8 cellular contexts compared by ENCODE assay signal in the genomic region with DNA sequence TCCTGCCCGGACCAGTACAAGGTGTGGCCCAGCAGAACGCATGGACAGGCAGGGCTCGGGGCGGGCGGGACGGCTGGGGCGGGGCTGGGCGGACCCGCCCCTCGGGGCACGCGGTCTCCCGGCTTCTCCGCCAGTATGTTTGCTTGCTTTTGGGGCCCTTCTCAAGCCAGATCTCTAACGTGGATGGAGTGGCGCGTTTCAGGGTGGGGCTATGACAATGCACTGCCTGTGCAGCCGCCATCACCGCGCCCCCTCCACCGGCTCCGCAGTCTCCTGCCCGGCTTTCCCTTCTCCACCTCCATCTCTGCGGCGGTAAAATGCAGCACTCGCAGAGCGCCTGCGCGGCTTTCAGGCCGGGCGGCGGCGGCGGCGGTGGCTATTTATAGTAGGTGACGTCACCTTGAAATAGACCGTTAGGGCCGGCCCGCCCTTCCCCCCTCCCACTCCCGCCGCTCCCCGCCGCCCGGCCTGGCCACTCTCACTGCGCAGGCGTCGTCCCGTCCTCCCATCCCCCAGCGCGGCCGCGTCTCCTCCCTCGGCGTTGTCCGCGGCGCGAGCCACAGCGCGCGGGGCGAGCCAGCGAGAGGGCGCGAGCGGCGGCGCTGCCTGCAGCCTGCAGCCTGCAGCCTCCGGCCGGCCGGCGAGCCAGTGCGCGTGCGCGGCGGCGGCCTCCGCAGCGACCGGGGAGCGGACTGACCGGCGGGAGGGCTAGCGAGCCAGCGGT. TPM values are rescaled to one million over a fixed set of nuclear protein-coding genes. Genes with fewer than 3 reads are reported as not detected.
DNase-seq lines count a peak whose midpoint lies in the region; TF ChIP-seq lines count a peak whose summit lies in the region.

Gene YWHAH (plus strand): TSS at position 560 of the 724 bp plus-strand sequence. CDS start 199 bp downstream, outside the sequence.

- H3K27ac ChIP-seq in ovary = peak within 1 kb of the TSS; percentile 95 to 96
- peak within 1 kb of the TSS; percentile 95 for H3K27ac ChIP-seq in thymus (ENCODE audit: low read depth)

- TF ChIP-seq EP300 in ovary (IDR thresholded peaks at IDR 0.05) = no peak

- 0 to 1% (median 0%) methylated on average over 39 to 86 of the region's 86 CpGs for WGBS in ovary, 3 donors
- WGBS in thymus = under 1% methylated on average over 86 of the region's 86 CpGs

- POLR2A ChIA-PET in HEK293T (lab: Yijun Ruan, JAX) = interaction anchor here (1.5 to 6.5 kb wide), 3 partner anchors 11 to 267 kb away, joined by 4 to 33 read pairs (median 9); partner anchors contain the start of gene DEPDC5

- CTCF ChIA-PET in HEK293T (lab: Yijun Ruan, JAX) = no interaction called here

- no peaks in the 10 kb centered on the region for H3K9me3 Mint-ChIP-seq in activated naive CD8-positive, alpha-beta T cell (ENCODE audit: low read depth)

- H3K36me3 ChIP-seq in ovary (no peaks in the 10 kb centered on the region), thymus (ENCODE audit: control insufficient read depth, insufficient read depth) (no peaks in the 10 kb centered on the region)

- H3K4me3 ChIP-seq in ovary (peak within 1 kb of the TSS; percentile 84), thymus (ENCODE audit: low read length) (peak within 1 kb of the TSS; percentile 93)

- H3K4me1 ChIP-seq in ovary (ENCODE audit: insufficient read depth) (peaks cover 4% of the 10 kb centered on the region), thymus (ENCODE audit: control insufficient read depth, insufficient read depth, low read length) (peaks cover 21% of the 10 kb centered on the region)

- peaks cover 27% of the 10 kb centered on the region for H3K4me1 Mint-ChIP-seq in activated naive CD8-positive, alpha-beta T cell (ENCODE audit: low read depth)

- peak; percentile 94 for TF ChIP-seq POLR2A in ovary (IDR thresholded peaks at IDR 0.05)

- DNase-seq in GM04503 (ENCODE audit: low read depth) (peak; percentile 45), HEK293T (ENCODE audit: extremely low spot score) (peak; percentile 99), NAMALWA (ENCODE audit: low spot score) (peak; percentile 93), SKM-1 treated with dmso at 0.1 percent for 144 hours (lab: John Stamatoyannopoulos, UW; ENCODE audit: unreplicated experiment) (peak; percentile 85), head of caudate nucleus (peak; percentile 83 to 98 (median 94)), ovary (peak; percentile 96 to 99 (median 98))

- no peak for TF ChIP-seq CTCF in ovary (IDR thresholded peaks at IDR 0.05)

- peak within 1 kb of the TSS; percentile 88 for H3K4me3 Mint-ChIP-seq in activated naive CD8-positive, alpha-beta T cell

- H3K9me3 ChIP-seq in ovary (no peaks in the 10 kb centered on the region), thymus (ENCODE audit: control insufficient read depth) (no peaks in the 10 kb centered on the region)

- H3K27me3 Mint-ChIP-seq in activated naive CD8-positive, alpha-beta T cell = no peaks in the 10 kb centered on the region

- H3K27ac Mint-ChIP-seq in activated naive CD8-positive, alpha-beta T cell = peak within 1 kb of the TSS; percentile 95

- peaks cover 2% of the 10 kb centered on the region for H3K36me3 Mint-ChIP-seq in activated naive CD8-positive, alpha-beta T cell

- intact Hi-C loops in head of caudate nucleus (cut with DNase I) = loop anchor here (10.0 kb wide), 3 partner anchors 49 to 449 kb away; partner anchors contain the start of genes DEPDC5, PRR14L and SFI1
- intact Hi-C loops in ovary (cut with DNase I) = loop anchor here in 2 of 4 donors (10.0 kb wide), 1 partner anchor 189 kb away; the partner anchor contains the start of genes DEPDC5 (in 2 of the 2) and PRR14L (in 2 of the 2)

- H3K27me3 ChIP-seq in ovary (no peaks in the 10 kb centered on the region), thymus (ENCODE audit: control insufficient read depth, insufficient read depth) (no peaks in the 10 kb centered on the region)

TF ChIP-seq in HEK293T, 16 proteins besides CTCF, POLR2A, EP300 and RAD21:
- TF ChIP-seq BHLHE40 (IDR thresholded peaks at IDR 0.05; ENCODE audit: borderline replicate concordance) = no peak
- no peak for TF ChIP-seq NFRKB (IDR thresholded peaks at IDR 0.05)
- peak; percentile 77; the same call in 1 of the 2 replicates for TF ChIP-seq FOXM1 (IDR thresholded peaks at IDR 0.05; ENCODE audit: borderline replicate concordance)
- TF ChIP-seq L3MBTL2 (conservative IDR thresholded peaks at IDR 0.05) = peak; percentile 94
- no peak for TF ChIP-seq HDGF (IDR thresholded peaks at IDR 0.05; ENCODE audit: borderline replicate concordance)
- TF ChIP-seq TARDBP (IDR thresholded peaks at IDR 0.05) = no peak
- TF ChIP-seq, protein P1, sequence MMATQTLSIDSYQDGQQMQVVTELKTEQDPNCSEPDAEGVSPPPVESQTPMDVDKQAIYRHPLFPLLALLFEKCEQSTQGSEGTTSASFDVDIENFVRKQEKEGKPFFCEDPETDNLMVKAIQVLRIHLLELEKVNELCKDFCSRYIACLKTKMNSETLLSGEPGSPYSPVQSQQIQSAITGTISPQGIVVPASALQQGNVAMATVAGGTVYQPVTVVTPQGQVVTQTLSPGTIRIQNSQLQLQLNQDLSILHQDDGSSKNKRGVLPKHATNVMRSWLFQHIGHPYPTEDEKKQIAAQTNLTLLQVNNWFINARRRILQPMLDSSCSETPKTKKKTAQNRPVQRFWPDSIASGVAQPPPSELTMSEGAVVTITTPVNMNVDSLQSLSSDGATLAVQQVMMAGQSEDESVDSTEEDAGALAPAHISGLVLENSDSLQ (IDR thresholded peaks at IDR 0.05) = no peak
- TF ChIP-seq ARNT (IDR thresholded peaks at IDR 0.05) = peak; percentile 76
- 0 out of 2 replicates have a peak, but pooled peaks have one; percentile 30 for TF ChIP-seq LEF1 (IDR thresholded peaks at IDR 0.05; ENCODE audit: borderline replicate concordance)

RNA-seq across cellular contexts. Expression of gene YWHAH, which starts in this region (rescaled TPM):
- total RNA-seq in ovary = 100 to 1,000 TPM in 5 of 7 donors, 10 to 100 TPM in 2; 53.1 to 118 (median 107) TPM
- polyA plus RNA-seq in ovary (100 to 1,000 TPM in 1 of 2 donors, 10 to 100 TPM in 1; 51.5 to 144 TPM), thymus (115 TPM)

Comparison
In these comparisons a context has a peak if more than half of its experiments do, and no peak if none do; other contexts are left out.
1. Peak in every context shown above with its lines: DNase-seq, H3K4me3 ChIP-seq and H3K27ac ChIP-seq.
2. DNase-seq: peak in every context shown above with its lines; median percentile 99 in HEK293T; 98 in ovary; 94 in head of caudate nucleus; 93 in NAMALWA; 85 in SKM-1 treated with dmso at 0.1 percent for 144 hours; 45 in GM04503.